17 cellular contexts compared by ENCODE assay signal in genomic region chr3:149010966-149011365, GRCh38. TPM values are rescaled to one million over a fixed set of nuclear protein-coding genes. Genes with fewer than 3 reads are reported as not detected.
DNase-seq lines count a peak whose midpoint lies in the region; ATAC-seq, FAIRE-seq and TF ChIP-seq lines count a peak whose summit lies in the region.
"Had no signal": no experiment of that assay in that cellular context is flagged by ENCODE, and none has a peak within 500 bp of the region (broad histone marks: within the 10 kb centered on the region; RNA-seq: fewer than 3 reads in every experiment).

No MANE protein-coding gene starts in this region.

- TF ChIP-seq CTCF in HepG2 (CRISPR knock-in tag; IDR thresholded peaks at IDR 0.05) (no peak), right lobe of liver (IDR thresholded peaks at IDR 0.05) (no peak), nephron progenitor cell (IDR thresholded peaks at IDR 0.05) (no peak), GM10248 (IDR thresholded peaks at IDR 0.05; ENCODE audit: control extremely low read depth, extremely low read depth, low read depth, missing control alignments) (no peak), tibial nerve (IDR thresholded peaks at IDR 0.05) (no peak)

- no peak for TF ChIP-seq RAD21 in HepG2 (CRISPR knock-in tag; IDR thresholded peaks at IDR 0.05)

- no peak for FAIRE-seq in HepG2 (lab: Jason Lieb, UNC)

- H3K36me3 ChIP-seq in HepG2 (replicated peaks in 1 of 2; ENCODE audit: control insufficient read depth in 1 of 2, insufficient read depth in 2 of 2, low read length in 2 of 2) (peaks cover 1 to 18% of the 10 kb centered on the region in 2 experiments; a peak in 4 of 5 replicates), right lobe of liver (peaks cover 0 to 17% (median 2%) of the 10 kb centered on the region in 4 donors), tibial nerve (peaks cover 0 to 85% (median 0%) of the 10 kb centered on the region in 3 donors)

- no peak for TF ChIP-seq POLR2A in HepG2 (IDR thresholded peaks at IDR 0.05; ENCODE audit: insufficient read depth in 1 of 2, low read depth in 2 of 2, low read length in 2 of 2)
- TF ChIP-seq POLR2A in right lobe of liver (IDR thresholded peaks at IDR 0.05), result no peak
- no peak for TF ChIP-seq POLR2A in tibial nerve (IDR thresholded peaks at IDR 0.05)

- H3K4me3 Mint-ChIP-seq in activated naive CD8-positive, alpha-beta T cell treated with anti-CD3 and anti-CD28 coated beads, Interleukin-2, amount 50 U/mL, for 24 hours, result no peak overlapping the region
- H3K4me3 Mint-ChIP-seq in nephron progenitor cell, result no peak overlapping the region
- H3K4me3 Mint-ChIP-seq: activated naive CD4-positive, alpha-beta T cell treated with anti-CD3 and anti-CD28 coated beads, Interleukin-2, amount 10 ng/mL, durations not matched to agents 7 days and 5 days; activated T-cell treated with anti-CD3 and anti-CD28 coated beads, Interleukin-2, amount 50 U/mL, for 24 hours; CD4-positive, alpha-beta T cell had no signal

- peak overlapping the region; percentile 3 for H3K27ac Mint-ChIP-seq in activated naive CD8-positive, alpha-beta T cell treated with anti-CD3 and anti-CD28 coated beads, Interleukin-2, amount 50 U/mL, for 24 hours
- H3K27ac Mint-ChIP-seq in nephron progenitor cell, result peak overlapping the region; percentile 78
- H3K27ac Mint-ChIP-seq: activated naive CD4-positive, alpha-beta T cell treated with anti-CD3 and anti-CD28 coated beads, Interleukin-2, amount 10 ng/mL, durations not matched to agents 7 days and 5 days; activated T-cell treated with anti-CD3 and anti-CD28 coated beads, Interleukin-2, amount 50 U/mL, for 24 hours; CD4-positive, alpha-beta T cell had no signal

- BruUV-seq in HepG2 (replicated peaks; lab: Mats Ljungman, UMichigan), result TSS peak; percentile 47

- peak overlapping the region; percentile 84 for H3K27ac ChIP-seq in HepG2 (ENCODE audit: extremely low read length, insufficient read depth, low read length)
- no peak overlapping the region for H3K27ac ChIP-seq in right lobe of liver
- H3K27ac ChIP-seq in tibial nerve, result no peak overlapping the region

- 46% methylated on average over 2 of the region's 2 CpGs for WGBS in HepG2 (ENCODE audit: low lambda C conversion rate)
- WGBS in right lobe of liver (ENCODE audit: insufficient coverage, low coverage, low lambda C conversion rate, missing lambda C conversion rate), result 67% methylated on average over 2 of the region's 2 CpGs
- WGBS in tibial nerve, 2 donors, result 29 to 44% methylated on average over 2 of the region's 2 CpGs

- peak; percentile 65 for ATAC-seq in HepG2
- no peak for ATAC-seq in right lobe of liver
- no peak for ATAC-seq in activated naive CD8-positive, alpha-beta T cell treated with anti-CD3 and anti-CD28 coated beads, Interleukin-2, amount 50 U/mL, for 24 hours
- ATAC-seq in HG03571 (IDR thresholded peaks at IDR 0.05; ENCODE audit: unreplicated experiment), result no peak

- no peak for DNase-seq in HepG2 (ENCODE audit: low spot score)
- no peak for DNase-seq in right lobe of liver
- DNase-seq in activated naive CD8-positive, alpha-beta T cell treated with anti-CD3 and anti-CD28 coated beads, Interleukin-2, amount 50 U/mL, for 24 hours, result no peak
- no peak for DNase-seq in nephron progenitor cell
- DNase-seq in dermis blood vessel endothelial cell, result no peak
- no peak for DNase-seq in GM10248 (ENCODE audit: extremely low spot score)
- DNase-seq in tibial nerve (ENCODE audit: low spot score in 2 of 2), result no peak
- DNase-seq: activated CD4-positive, alpha-beta T cell treated with anti-CD3 and anti-CD28 coated beads for 48 hours; activated naive CD4-positive, alpha-beta T cell treated with anti-CD3 and anti-CD28 coated beads, Interleukin-2, amount 10 ng/mL, durations not matched to agents 7 days and 5 days; activated T-cell treated with anti-CD3 and anti-CD28 coated beads, Interleukin-2, amount 50 U/mL, for 24 hours; CD4-positive, alpha-beta T cell; KBM-7; MV-4-11; NCI-H187 treated with DMSO at 0.1 percent for 48 hours; NCI-H345 had no signal

- H2AFZ ChIP-seq in HepG2 (ENCODE audit: low read length), result no peak overlapping the region
- H2AFZ ChIP-seq: hepatocyte had no signal

- intact Hi-C loops in HepG2 (cut with micrococcal nuclease; ENCODE audit: unreplicated experiment), result loop anchor here (1.0 to 10.0 kb wide), 3 partner anchors 7 to 214 kb away; partner anchors contain the start of gene CP
- intact Hi-C loops in right lobe of liver (cut with DNase I), result no loop called here

- H3K4me2 ChIP-seq in HepG2 (ENCODE audit: low read depth, low read length), result peak overlapping the region; percentile 63
- H3K4me2 ChIP-seq: hepatocyte had no signal

- in situ Hi-C loops in HepG2 (cut with HindIII; ENCODE audit: extremely low pct_ligation_motif_present, low pct_unique_long_range_greater_than_20kb), result no loop called here

- H3K9me3 ChIP-seq in HepG2 (ENCODE audit: low read length), result no peaks in the 10 kb centered on the region
- H3K9me3 ChIP-seq in right lobe of liver, result no peaks in the 10 kb centered on the region
- H3K9me3 ChIP-seq in tibial nerve, result no peaks in the 10 kb centered on the region

- H3K27me3 Mint-ChIP-seq in activated naive CD8-positive, alpha-beta T cell treated with anti-CD3 and anti-CD28 coated beads, Interleukin-2, amount 50 U/mL, for 24 hours, result no peaks in the 10 kb centered on the region
- H3K27me3 Mint-ChIP-seq in nephron progenitor cell (ENCODE audit: low read depth, poor library complexity), result no peaks in the 10 kb centered on the region
- H3K27me3 Mint-ChIP-seq: activated naive CD4-positive, alpha-beta T cell treated with anti-CD3 and anti-CD28 coated beads, Interleukin-2, amount 10 ng/mL, durations not matched to agents 7 days and 5 days; activated T-cell treated with anti-CD3 and anti-CD28 coated beads, Interleukin-2, amount 50 U/mL, for 24 hours; CD4-positive, alpha-beta T cell had no signal

- H3K4me1 ChIP-seq in HepG2 (ENCODE audit: insufficient read depth, low read length), result peaks cover 26% of the 10 kb centered on the region
- H3K4me1 ChIP-seq in right lobe of liver, result no peaks in the 10 kb centered on the region
- peaks cover 0 to 13% (median 0%) of the 10 kb centered on the region in 4 donors for H3K4me1 ChIP-seq in tibial nerve

- H3K27me3 ChIP-seq in HepG2 (ENCODE audit: control insufficient read depth in 1 of 2, insufficient read depth in 2 of 2, low read length in 2 of 2) (no peaks in the 10 kb centered on the region), right lobe of liver (no peaks in the 10 kb centered on the region), tibial nerve (no peaks in the 10 kb centered on the region)
- H3K27me3 ChIP-seq: hepatocyte had no signal

- CTCF ChIA-PET in HepG2 (lab: Yijun Ruan, JAX; ENCODE audit: low intra/inter-chr PET ratio, low total read pairs) (no interaction called here), GM10248 (lab: Yijun Ruan, JAX) (no interaction called here)

- no peaks in the 10 kb centered on the region for H3K79me2 ChIP-seq in HepG2 (ENCODE audit: insufficient read depth, low read length)
- H3K79me2 ChIP-seq: hepatocyte had no signal

- peaks cover 49% of the 10 kb centered on the region for H3K36me3 Mint-ChIP-seq in activated naive CD8-positive, alpha-beta T cell treated with anti-CD3 and anti-CD28 coated beads, Interleukin-2, amount 50 U/mL, for 24 hours (ENCODE audit: low read depth)
- H3K36me3 Mint-ChIP-seq in nephron progenitor cell (ENCODE audit: low read depth), result peaks cover 31% of the 10 kb centered on the region

- H3K4me3 ChIP-seq in HepG2 (replicated peaks in 1 of 3; ENCODE audit: insufficient read depth in 1 of 3, low read depth in 2 of 3, low read length in 3 of 3) (peak overlapping the region in 1 of 3 experiments; percentile 21; a peak in 1 of 6 replicates), right lobe of liver (no peak overlapping the region), tibial nerve (no peak overlapping the region)
- H3K4me3 ChIP-seq: hepatocyte had no signal

- H4K20me1 ChIP-seq in HepG2 (ENCODE audit: insufficient read depth, low read length), result no peaks in the 10 kb centered on the region

- POLR2A ChIA-PET in HepG2 (lab: Yijun Ruan, JAX) (interaction anchor here (1.0 kb wide), 1 partner anchor 19 kb away, joined by 6 read pairs; the partner anchor contains the start of gene GYG1), GM10248 (lab: Yijun Ruan, JAX) (no interaction called here)

- H3K4me1 Mint-ChIP-seq in activated naive CD8-positive, alpha-beta T cell treated with anti-CD3 and anti-CD28 coated beads, Interleukin-2, amount 50 U/mL, for 24 hours, result peaks cover 13% of the 10 kb centered on the region
- H3K4me1 Mint-ChIP-seq in nephron progenitor cell, result no peaks in the 10 kb centered on the region

- TF ChIP-seq EP300 in HepG2 (IDR thresholded peaks at IDR 0.05; ENCODE audit: low read depth in 2 of 2, low read length in 2 of 2), result no peak
- TF ChIP-seq EP300 in HepG2 (CRISPR knock-in tag; IDR thresholded peaks at IDR 0.05; ENCODE audit: borderline replicate concordance), result no peak
- no peak for TF ChIP-seq EP300 in tibial nerve (IDR thresholded peaks at IDR 0.05)

- H3K9ac ChIP-seq in HepG2 (ENCODE audit: insufficient read depth, low read depth, low read length), result peak overlapping the region; percentile 56; the same call in 1 of the 2 replicates

- H3K9me3 Mint-ChIP-seq in activated naive CD8-positive, alpha-beta T cell treated with anti-CD3 and anti-CD28 coated beads, Interleukin-2, amount 50 U/mL, for 24 hours, result no peaks in the 10 kb centered on the region
- no peaks in the 10 kb centered on the region for H3K9me3 Mint-ChIP-seq in nephron progenitor cell
- H3K9me3 Mint-ChIP-seq: activated naive CD4-positive, alpha-beta T cell treated with anti-CD3 and anti-CD28 coated beads, Interleukin-2, amount 10 ng/mL, durations not matched to agents 7 days and 5 days; activated T-cell treated with anti-CD3 and anti-CD28 coated beads, Interleukin-2, amount 50 U/mL, for 24 hours; CD4-positive, alpha-beta T cell had no signal

RNA-seq across cellular contexts. Expression of gene GYG1, which starts 19.6 kb away (rescaled TPM):
- total RNA-seq in HepG2 (2016; rRNA removed; fragmentation: Illumina TruSeq; extraction: Trizol) (28.1 and 52.1 TPM in 2 replicates), right lobe of liver (10 to 100 TPM in 3 of 6 experiments, 1 to 10 TPM in 3; 6.6 to 16.3 (median 10.3) TPM), dermis blood vessel endothelial cell (38.6 and 48.0 TPM in 2 replicates), tibial nerve (10 to 100 TPM; 19.5 to 67.5 (median 26.0) TPM)
- total RNA-seq in HepG2 (2016; cell fraction: cytosol; rRNA removed; fragmentation: Illumina TruSeq; extraction: Trizol; ENCODE audit: low read depth), result 29.8 and 30.1 TPM in 2 replicates
- total RNA-seq in HepG2 (2016; cell fraction: insoluble cytoplasmic fraction; rRNA removed; fragmentation: Illumina TruSeq; extraction: Trizol), result 29.9 and 49.6 TPM in 2 replicates
- total RNA-seq in HepG2 (2016; cell fraction: membrane; rRNA removed; fragmentation: Illumina TruSeq; extraction: Trizol), result 48.6 and 49.9 TPM in 2 replicates
- 19.3 and 23.2 TPM in 2 replicates for total RNA-seq in HepG2 (2016; cell fraction: nucleus; rRNA removed; fragmentation: Illumina TruSeq; extraction: Trizol)
- 12.6 and 15.7 TPM in 2 replicates for polyA plus RNA-seq in HepG2 (2011; rRNA removed)
- 12.4 and 14.4 TPM in 2 replicates for polyA plus RNA-seq in HepG2 (2011; cell fraction: cytosol; rRNA removed)
- 6.8 and 22.5 TPM in 2 replicates for polyA plus RNA-seq in HepG2 (2011; cell fraction: nucleus; rRNA removed)
- polyA plus RNA-seq in HepG2 (2012), result 25.0 and 29.0 TPM in 2 replicates
- polyA plus RNA-seq in HepG2 (2016; cell fraction: cytosol; fragmentation: Illumina TruSeq; extraction: Trizol; ENCODE audit: low read depth), result 37.1 and 42.6 TPM in 2 replicates
- polyA plus RNA-seq in HepG2 (2016; cell fraction: insoluble cytoplasmic fraction; fragmentation: Illumina TruSeq; extraction: Trizol; ENCODE audit: low read depth), result 61.5 and 63.2 TPM in 2 replicates
- polyA plus RNA-seq in HepG2 (2016; cell fraction: membrane; fragmentation: Illumina TruSeq; extraction: Trizol; ENCODE audit: low read depth), result 44.2 and 46.2 TPM in 2 replicates
- 28.3 and 28.8 TPM in 2 replicates for polyA plus RNA-seq in HepG2 (2016; cell fraction: nucleus; fragmentation: Illumina TruSeq; extraction: Trizol; ENCODE audit: insufficient read depth, low read depth)
- 20.7 and 24.7 TPM in 2 replicates for polyA minus RNA-seq in HepG2 (2011; rRNA and poly(A)+ RNA removed; ENCODE audit: low replicate concordance)
- polyA minus RNA-seq in HepG2 (2011; cell fraction: cytosol; rRNA and poly(A)+ RNA removed), result 20.1 and 21.1 TPM in 2 replicates
- polyA minus RNA-seq in HepG2 (2011; cell fraction: nucleus; rRNA and poly(A)+ RNA removed), result 16.4 and 23.9 TPM in 2 replicates
